Comparison of ENCODE assay signal across 8 cellular contexts in the genomic region with DNA sequence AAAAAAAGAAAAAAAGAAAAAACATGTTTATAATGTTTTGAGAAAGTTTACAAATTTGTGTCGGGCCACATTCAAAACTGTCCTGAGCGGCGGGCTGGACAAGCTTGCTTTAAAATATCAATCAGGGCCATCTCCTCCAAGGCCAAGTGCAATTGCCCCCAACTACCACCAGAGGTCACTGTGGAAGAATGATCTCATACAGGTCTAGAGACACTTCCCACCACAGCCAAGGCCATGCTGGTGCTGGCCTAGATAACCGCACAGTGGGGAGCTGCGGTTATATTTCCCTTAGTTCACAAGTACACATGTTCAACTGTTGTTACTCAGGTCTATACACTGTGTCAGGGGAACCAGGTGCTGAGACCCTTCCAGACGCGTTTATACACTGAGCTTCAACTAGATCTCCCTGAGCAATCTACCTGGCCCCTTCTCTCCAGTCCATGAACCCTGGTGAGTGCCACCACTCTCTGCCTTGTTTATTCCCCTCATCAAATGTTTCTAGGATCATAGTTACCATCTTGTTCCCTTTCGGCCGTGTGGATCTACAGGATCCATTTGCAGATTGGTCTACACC.
A peak's percentile ranks its signal among the peaks of the same experiment; 100 is the strongest.
DNase-seq lines count a peak whose midpoint lies in the region; ATAC-seq and TF ChIP-seq lines count a peak whose summit lies in the region.

No MANE protein-coding gene starts in this region.

- H3K4me3 ChIP-seq in fibroblast of mammary gland (ENCODE audit: control insufficient read depth, low read depth, low read length) (no peak overlapping the region), neutrophil (ENCODE audit: low read depth in 1 of 2, low read length in 1 of 2) (no peak overlapping the region), upper lobe of left lung (no peak overlapping the region)

- H3K27me3 ChIP-seq in neutrophil (no peaks in the 10 kb centered on the region), upper lobe of left lung (no peaks in the 10 kb centered on the region)

- DNase-seq in AG09319 (ENCODE audit: extremely low read depth, low read depth) (peak; percentile 14), GM19240 (ENCODE audit: insufficient read length, low spot score) (peak; percentile 49), NCI-H774 (lab: John Stamatoyannopoulos, UW) (peak; percentile 25), activated T-cell treated with anti-CD3 and anti-CD28 coated beads for 1 hour (ENCODE audit: low read depth) (peak; percentile 25), fibroblast of mammary gland (ENCODE audit: low read depth) (peak; percentile 68), upper lobe of left lung (peak in 1 of 2 donors; percentile 43), NCI-H1436 (lab: John Stamatoyannopoulos, UW) (no peak)

- no peak for TF ChIP-seq EP300 in upper lobe of left lung (IDR thresholded peaks at IDR 0.05)

- H3K36me3 ChIP-seq in neutrophil (no peaks in the 10 kb centered on the region), upper lobe of left lung (no peaks in the 10 kb centered on the region)

- H3K4me1 ChIP-seq in neutrophil (ENCODE audit: control insufficient read depth in 1 of 2, insufficient read depth in 1 of 2, low read depth in 1 of 2, low read length in 1 of 2): peaks cover 19 to 37% of the 10 kb centered on the region in 2 experiments
- H3K4me1 ChIP-seq in upper lobe of left lung: no peaks in the 10 kb centered on the region

- no peak for TF ChIP-seq POLR2A in upper lobe of left lung (IDR thresholded peaks at IDR 0.05)

- no peaks in the 10 kb centered on the region for H3K9me3 ChIP-seq in neutrophil
- no peaks in the 10 kb centered on the region for H3K9me3 ChIP-seq in upper lobe of left lung

- TF ChIP-seq CTCF in AG09319 (IDR thresholded peaks at IDR 0.05; ENCODE audit: low read depth, low read length) (peak; percentile 83), fibroblast of mammary gland (conservative IDR thresholded peaks at IDR 0.05; ENCODE audit: control insufficient read depth, insufficient read depth, low read depth, low read length) (peak; percentile 92), neutrophil (IDR thresholded peaks at IDR 0.05) (peak; percentile 88), upper lobe of left lung (IDR thresholded peaks at IDR 0.05) (peak; percentile 70 to 95 (median 82))

- WGBS in upper lobe of left lung, 2 donors: 48 to 56% methylated on average over 9 of the region's 9 CpGs

- H3K27ac ChIP-seq in neutrophil: no peak overlapping the region
- no peak overlapping the region for H3K27ac ChIP-seq in upper lobe of left lung

- peak; percentile 78 to 81 for ATAC-seq in upper lobe of left lung (ENCODE audit: low FRiP score in 2 of 2)
